Comparison of ENCODE assay signal across 4 cellular contexts in the genomic region with DNA sequence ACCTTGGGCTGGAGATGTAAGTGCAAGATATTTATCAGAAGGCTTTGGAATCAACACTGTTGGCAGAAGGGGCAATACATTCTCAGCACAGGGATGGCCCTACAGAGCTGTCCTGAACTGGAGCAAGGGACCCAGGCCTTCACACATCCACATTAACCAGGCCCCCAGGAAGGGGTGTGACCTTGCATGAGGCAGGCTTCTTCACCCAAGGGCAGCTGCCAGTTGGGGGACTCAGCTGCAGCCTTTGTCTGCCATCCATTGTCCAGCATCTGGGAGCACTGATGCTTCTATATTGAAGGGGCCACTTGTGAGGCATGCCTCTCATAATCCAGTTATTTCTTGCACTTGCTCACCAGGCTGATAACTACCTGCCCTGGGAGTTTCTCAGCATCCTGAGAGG. TPM values are rescaled to one million over a fixed set of nuclear protein-coding genes. Genes with fewer than 3 reads are reported as not detected.
"Had no signal": no experiment of that assay in that cellular context is flagged by ENCODE, and none has a peak within 500 bp of the region (broad histone marks: within the 10 kb centered on the region; RNA-seq: fewer than 3 reads in every experiment).

No MANE protein-coding gene starts in this region.

- DNase-seq: GDM1, GF-D8 had no signal

- ATAC-seq: GM12878 had no signal

RNA-seq across cellular contexts. Expression of a gene that starts 38.3 kb away (rescaled TPM):
- total RNA-seq: G401, GM12878 had no signal
